ENCODE assay signal across 1 cellular context in genomic region chr6:43060755-43061633, GRCh38.
TF ChIP-seq lines count a peak whose summit lies in the region.

No MANE protein-coding gene starts in this region.

TF ChIP-seq in liver, 16 proteins besides CTCF, POLR2A, EP300 and RAD21:
- TF ChIP-seq JUND (IDR thresholded peaks at IDR 0.05) (no peak), NR2F2 (IDR thresholded peaks at IDR 0.05) (no peak), HNF4A (conservative IDR thresholded peaks at IDR 0.05) (no peak), YY1 (IDR thresholded peaks at IDR 0.05) (no peak), FOXA2 (IDR thresholded peaks at IDR 0.05) (no peak), HNF4G (IDR thresholded peaks at IDR 0.05) (no peak), RXRA (IDR thresholded peaks at IDR 0.05) (no peak), SP1 (IDR thresholded peaks at IDR 0.05) (no peak), TAF1 (conservative IDR thresholded peaks at IDR 0.05) (no peak), FOXA1 (IDR thresholded peaks at IDR 0.05) (no peak), GABPA (IDR thresholded peaks at IDR 0.05 in 1 of 2, conservative IDR thresholded peaks at IDR 0.05 in 1 of 2) (no peak), EGR1 (IDR thresholded peaks at IDR 0.05; ENCODE audit: low read depth in 2 of 2) (no peak)
- TF ChIP-seq, protein P1, sequence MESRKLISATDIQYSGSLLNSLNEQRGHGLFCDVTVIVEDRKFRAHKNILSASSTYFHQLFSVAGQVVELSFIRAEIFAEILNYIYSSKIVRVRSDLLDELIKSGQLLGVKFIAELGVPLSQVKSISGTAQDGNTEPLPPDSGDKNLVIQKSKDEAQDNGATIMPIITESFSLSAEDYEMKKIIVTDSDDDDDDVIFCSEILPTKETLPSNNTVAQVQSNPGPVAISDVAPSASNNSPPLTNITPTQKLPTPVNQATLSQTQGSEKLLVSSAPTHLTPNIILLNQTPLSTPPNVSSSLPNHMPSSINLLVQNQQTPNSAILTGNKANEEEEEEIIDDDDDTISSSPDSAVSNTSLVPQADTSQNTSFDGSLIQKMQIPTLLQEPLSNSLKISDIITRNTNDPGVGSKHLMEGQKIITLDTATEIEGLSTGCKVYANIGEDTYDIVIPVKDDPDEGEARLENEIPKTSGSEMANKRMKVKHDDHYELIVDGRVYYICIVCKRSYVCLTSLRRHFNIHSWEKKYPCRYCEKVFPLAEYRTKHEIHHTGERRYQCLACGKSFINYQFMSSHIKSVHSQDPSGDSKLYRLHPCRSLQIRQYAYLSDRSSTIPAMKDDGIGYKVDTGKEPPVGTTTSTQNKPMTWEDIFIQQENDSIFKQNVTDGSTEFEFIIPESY (IDR thresholded peaks at IDR 0.05): no peak
- TF ChIP-seq, protein P2, sequence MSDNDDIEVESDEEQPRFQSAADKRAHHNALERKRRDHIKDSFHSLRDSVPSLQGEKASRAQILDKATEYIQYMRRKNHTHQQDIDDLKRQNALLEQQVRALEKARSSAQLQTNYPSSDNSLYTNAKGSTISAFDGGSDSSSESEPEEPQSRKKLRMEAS (IDR thresholded peaks at IDR 0.05): no peak
- TF ChIP-seq, protein P3, sequence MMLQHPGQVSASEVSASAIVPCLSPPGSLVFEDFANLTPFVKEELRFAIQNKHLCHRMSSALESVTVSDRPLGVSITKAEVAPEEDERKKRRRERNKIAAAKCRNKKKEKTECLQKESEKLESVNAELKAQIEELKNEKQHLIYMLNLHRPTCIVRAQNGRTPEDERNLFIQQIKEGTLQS (IDR thresholded peaks at IDR 0.05): no peak
- TF ChIP-seq, protein P4, sequence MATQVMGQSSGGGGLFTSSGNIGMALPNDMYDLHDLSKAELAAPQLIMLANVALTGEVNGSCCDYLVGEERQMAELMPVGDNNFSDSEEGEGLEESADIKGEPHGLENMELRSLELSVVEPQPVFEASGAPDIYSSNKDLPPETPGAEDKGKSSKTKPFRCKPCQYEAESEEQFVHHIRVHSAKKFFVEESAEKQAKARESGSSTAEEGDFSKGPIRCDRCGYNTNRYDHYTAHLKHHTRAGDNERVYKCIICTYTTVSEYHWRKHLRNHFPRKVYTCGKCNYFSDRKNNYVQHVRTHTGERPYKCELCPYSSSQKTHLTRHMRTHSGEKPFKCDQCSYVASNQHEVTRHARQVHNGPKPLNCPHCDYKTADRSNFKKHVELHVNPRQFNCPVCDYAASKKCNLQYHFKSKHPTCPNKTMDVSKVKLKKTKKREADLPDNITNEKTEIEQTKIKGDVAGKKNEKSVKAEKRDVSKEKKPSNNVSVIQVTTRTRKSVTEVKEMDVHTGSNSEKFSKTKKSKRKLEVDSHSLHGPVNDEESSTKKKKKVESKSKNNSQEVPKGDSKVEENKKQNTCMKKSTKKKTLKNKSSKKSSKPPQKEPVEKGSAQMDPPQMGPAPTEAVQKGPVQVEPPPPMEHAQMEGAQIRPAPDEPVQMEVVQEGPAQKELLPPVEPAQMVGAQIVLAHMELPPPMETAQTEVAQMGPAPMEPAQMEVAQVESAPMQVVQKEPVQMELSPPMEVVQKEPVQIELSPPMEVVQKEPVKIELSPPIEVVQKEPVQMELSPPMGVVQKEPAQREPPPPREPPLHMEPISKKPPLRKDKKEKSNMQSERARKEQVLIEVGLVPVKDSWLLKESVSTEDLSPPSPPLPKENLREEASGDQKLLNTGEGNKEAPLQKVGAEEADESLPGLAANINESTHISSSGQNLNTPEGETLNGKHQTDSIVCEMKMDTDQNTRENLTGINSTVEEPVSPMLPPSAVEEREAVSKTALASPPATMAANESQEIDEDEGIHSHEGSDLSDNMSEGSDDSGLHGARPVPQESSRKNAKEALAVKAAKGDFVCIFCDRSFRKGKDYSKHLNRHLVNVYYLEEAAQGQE (IDR thresholded peaks at IDR 0.05): no peak
